Comparison of ENCODE assay signal across 9 cellular contexts in the genomic region with DNA sequence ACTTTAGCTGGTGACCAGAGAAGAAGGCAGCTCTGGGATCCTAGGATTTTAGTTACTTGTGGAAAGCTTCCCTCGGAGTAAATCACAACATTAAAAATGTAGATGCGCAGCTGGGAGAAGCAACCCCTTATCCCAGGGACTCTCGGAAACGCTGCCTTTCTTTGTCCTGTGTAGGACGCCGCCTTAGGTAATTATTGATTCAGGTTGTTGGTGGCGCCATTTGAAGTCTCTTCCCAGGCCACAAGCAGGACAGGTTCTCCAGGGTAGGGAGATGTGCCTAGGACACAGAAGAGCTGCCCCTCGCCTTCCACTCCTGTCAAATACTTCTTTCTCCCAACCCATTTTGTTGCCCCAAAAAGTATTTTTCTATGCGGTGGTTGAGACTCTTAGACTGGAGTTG. TPM values are rescaled to one million over a fixed set of nuclear protein-coding genes. Genes with fewer than 3 reads are reported as not detected.
A peak's percentile ranks its signal among the peaks of the same experiment; 100 is the strongest.
DNase-seq lines count a peak whose midpoint lies in the region; ATAC-seq, FAIRE-seq and TF ChIP-seq lines count a peak whose summit lies in the region.
"Had no signal": no experiment of that assay in that cellular context is flagged by ENCODE, and none has a peak within 500 bp of the region (broad histone marks: within the 10 kb centered on the region; RNA-seq: fewer than 3 reads in every experiment).

No MANE protein-coding gene starts in this region.

- H3K36me3 ChIP-seq in CD8-positive, alpha-beta memory T cell (ENCODE audit: insufficient read depth, low read length): peaks cover 28% of the 10 kb centered on the region
- peaks cover 0 to 32% (median 13%) of the 10 kb centered on the region in 4 experiments; a peak in 7 of 8 replicates for H3K36me3 ChIP-seq in H1 (ENCODE audit: control insufficient read depth in 2 of 4, insufficient read depth in 4 of 4, low read length in 3 of 4)
- no peaks in the 10 kb centered on the region for H3K36me3 ChIP-seq in parathyroid adenoma (ENCODE audit: control insufficient read depth, insufficient read depth, low read length)

- 0 out of 2 replicates have a peak overlapping the region, but pooled peaks have one; percentile 18 for H2BK5ac ChIP-seq in H1 (ENCODE audit: low read depth, low read length)

- H4K20me1 ChIP-seq in H1 (replicated peaks in 1 of 2; ENCODE audit: control insufficient read depth in 1 of 2, insufficient read depth in 2 of 2, low read length in 2 of 2): no peaks in the 10 kb centered on the region

- no peak overlapping the region for H4K8ac ChIP-seq in H1 (ENCODE audit: extremely low read depth, insufficient read depth, low read length)

- peak overlapping the region; percentile 81 to 99 (median 92) for H3K27ac Mint-ChIP-seq in CD8-positive, alpha-beta memory T cell

- H4K91ac ChIP-seq in H1 (replicated peaks; ENCODE audit: insufficient read length, low read length): no peak overlapping the region

- no peak overlapping the region for H2BK20ac ChIP-seq in H1 (ENCODE audit: low read length)

- H2AFZ ChIP-seq in H1 (ENCODE audit: low read length): no peak overlapping the region
- H2AFZ ChIP-seq in parathyroid adenoma: peak overlapping the region; percentile 51

- H2BK120ac ChIP-seq in H1 (replicated peaks; ENCODE audit: low read depth, low read length): no peak overlapping the region

- H3K79me2 ChIP-seq in H1 (ENCODE audit: control insufficient read depth in 1 of 2, insufficient read depth in 2 of 2, low read length in 2 of 2): 0 out of 4 replicates have a peak, but pooled peaks cover 0 to 8% of the 10 kb centered on the region in 2 experiments
- H3K79me2 ChIP-seq in parathyroid adenoma: no peaks in the 10 kb centered on the region

- POLR2A ChIA-PET in CD8-positive, alpha-beta memory T cell (lab: Charles Lee): no interaction called here
- POLR2A ChIA-PET in H1 (lab: Charles Lee; ENCODE audit: partially characterized antibody): interaction anchor here (3.3 kb wide), 1 partner anchor 10 kb away, joined by 19 read pairs; a partner anchor contains a TSS

- no peak overlapping the region for H3K23ac ChIP-seq in H1 (ENCODE audit: insufficient read length)

- H3K9me3 Mint-ChIP-seq in CD8-positive, alpha-beta memory T cell: no peaks in the 10 kb centered on the region

- no peak overlapping the region for H3K14ac ChIP-seq in H1 (ENCODE audit: insufficient read length)

- no peaks in the 10 kb centered on the region for H3K23me2 ChIP-seq in H1 (ENCODE audit: low read depth, low read length)

- H3K36me3 Mint-ChIP-seq in CD8-positive, alpha-beta memory T cell: peaks cover 0 to 70% (median 23%) of the 10 kb centered on the region in 3 donors

- no peak overlapping the region for H2AK5ac ChIP-seq in H1 (ENCODE audit: low read depth, low read length)

- FAIRE-seq in H1 (lab: Jason Lieb, UNC): no peak

- TF ChIP-seq EP300 in H1 (IDR thresholded peaks at IDR 0.05; ENCODE audit: borderline replicate concordance in 1 of 2, low read depth in 2 of 2, low read length in 2 of 2): no peak

- H2BK15ac ChIP-seq in H1 (ENCODE audit: low read length): no peak overlapping the region

- H3K79me1 ChIP-seq in H1 (ENCODE audit: low read depth, low read length): peaks cover 2% of the 10 kb centered on the region; the same call in 1 of the 2 replicates

- no peak for TF ChIP-seq CTCF in H1 (IDR thresholded peaks at IDR 0.05; ENCODE audit: control extremely low read depth in 1 of 3, insufficient read depth in 1 of 3, low read depth in 1 of 3, low read length in 3 of 3)
- TF ChIP-seq CTCF in parathyroid adenoma (IDR thresholded peaks at IDR 0.05): no peak

- H3K4me3 Mint-ChIP-seq in CD8-positive, alpha-beta memory T cell: peak overlapping the region in 2 of 7 donors; percentile 60 to 72

- no peak for TF ChIP-seq RAD21 in H1 (IDR thresholded peaks at IDR 0.05 in 1 of 2, conservative IDR thresholded peaks at IDR 0.05 in 1 of 2; ENCODE audit: low read depth in 2 of 2, low read length in 2 of 2)

- 0 out of 2 replicates have a peak overlapping the region, but pooled peaks have one; percentile 61 for H2BK12ac ChIP-seq in H1 (ENCODE audit: low read depth, low read length)

- no peak overlapping the region for H4K5ac ChIP-seq in H1 (ENCODE audit: insufficient read length, low read depth, low read length)

- peak overlapping the region; percentile 62 to 83; a peak in 3 of 4 replicates for H3K4me2 ChIP-seq in H1 (ENCODE audit: insufficient read depth in 1 of 2, low read depth in 2 of 2, low read length in 2 of 2)
- no peak overlapping the region for H3K4me2 ChIP-seq in parathyroid adenoma (ENCODE audit: low read length)

- peaks cover 32% of the 10 kb centered on the region for H3K4me1 ChIP-seq in CD8-positive, alpha-beta memory T cell (ENCODE audit: insufficient read depth, low read length)
- H3K4me1 ChIP-seq in H1 (replicated peaks in 1 of 4; ENCODE audit: control insufficient read depth in 3 of 4, insufficient read depth in 4 of 4, low read length in 3 of 4): peaks cover 8 to 18% (median 14%) of the 10 kb centered on the region in 4 experiments
- H3K4me1 ChIP-seq in parathyroid adenoma: no peaks in the 10 kb centered on the region

- no peak for DNase-seq in CD8-positive, alpha-beta memory T cell
- DNase-seq in NCI-H1092 treated with DMSO at 0.1 percent for 48 hours (lab: John Stamatoyannopoulos, UW) (peak; percentile 66), H1 (ENCODE audit: low read depth in 1 of 2, low spot score in 2 of 2) (no peak), NK-92 (lab: John Stamatoyannopoulos, UW; ENCODE audit: unreplicated experiment) (no peak)
- no peak for DNase-seq in stimulated activated CD4-positive, alpha-beta T cell treated with anti-CD3 and anti-CD28 coated beads, Interleukin-12 subunit alpha, Interleukin-12 subunit beta, amount 100 ng/mL, for 4 hours
- DNase-seq: EL had no signal

- no peak overlapping the region for H3K9ac ChIP-seq in H1 (replicated peaks in 1 of 4; ENCODE audit: extremely low read depth in 1 of 4, low read depth in 3 of 4, low read length in 3 of 4)
- no peak overlapping the region for H3K9ac ChIP-seq in parathyroid adenoma

- H3K27me3 Mint-ChIP-seq in CD8-positive, alpha-beta memory T cell: no peaks in the 10 kb centered on the region

- no peak overlapping the region for H3K18ac ChIP-seq in H1 (ENCODE audit: extremely low read depth, low read length)

- peaks cover 53 to 70% (median 62%) of the 10 kb centered on the region in 3 donors for H3K4me1 Mint-ChIP-seq in CD8-positive, alpha-beta memory T cell

- no peak overlapping the region for H3K56ac ChIP-seq in H1 (replicated peaks; ENCODE audit: insufficient read length, low read depth, low read length)

- no peaks in the 10 kb centered on the region for H3K9me3 ChIP-seq in CD8-positive, alpha-beta memory T cell (ENCODE audit: low read length)
- H3K9me3 ChIP-seq in H1 (ENCODE audit: insufficient read depth in 2 of 2, low read depth in 1 of 2, low read length in 1 of 2): no peaks in the 10 kb centered on the region
- no peaks in the 10 kb centered on the region for H3K9me3 ChIP-seq in parathyroid adenoma (ENCODE audit: control insufficient read depth, low read length)

- 84% methylated on average over 9 of the region's 9 CpGs; no CpG with 5 or more reads in 1 of the 2 experiments for WGBS in H1 (ENCODE audit: extremely low coverage in 1 of 2, insufficient coverage in 1 of 2, insufficient read length in 1 of 2, insufficient replicate concordance in 2 of 2, low coverage in 1 of 2, low lambda C conversion rate in 2 of 2, missing lambda C conversion rate in 1 of 2), 2 experiments

- ATAC-seq in HG02981 (IDR thresholded peaks at IDR 0.05; ENCODE audit: unreplicated experiment) (no peak), HG02642 (IDR thresholded peaks at IDR 0.05; ENCODE audit: poor library complexity, unreplicated experiment) (no peak)

- no peaks in the 10 kb centered on the region for H3K27me3 ChIP-seq in CD8-positive, alpha-beta memory T cell (ENCODE audit: insufficient read depth, low read length, poor library complexity, severe bottlenecking)
- H3K27me3 ChIP-seq in H1 (replicated peaks in 1 of 4; ENCODE audit: control insufficient read depth in 3 of 4, extremely low read depth in 1 of 4, insufficient read depth in 3 of 4, low read length in 3 of 4): no peaks in the 10 kb centered on the region
- no peaks in the 10 kb centered on the region for H3K27me3 ChIP-seq in parathyroid adenoma (ENCODE audit: control insufficient read depth, insufficient read depth, low read length)

- H3K4ac ChIP-seq in H1 (replicated peaks; ENCODE audit: insufficient read length, low read depth, low read length): no peak overlapping the region

- H3K4me3 ChIP-seq in CD8-positive, alpha-beta memory T cell (ENCODE audit: low read length): no peak overlapping the region
- H3K4me3 ChIP-seq in H1 (ENCODE audit: extremely low read depth in 1 of 4, insufficient read depth in 2 of 4, low read depth in 3 of 4, low read length in 4 of 4) (0 out of 8 replicates have a peak overlapping the region, but pooled peaks of 1 of the 4 experiments have one; percentile 51), parathyroid adenoma (ENCODE audit: low read depth, low read length) (no peak overlapping the region)

- TF ChIP-seq POLR2A in H1 (IDR thresholded peaks at IDR 0.05; ENCODE audit: control extremely low read depth in 1 of 2, low read depth in 2 of 2, low read length in 2 of 2): no peak

- no peak overlapping the region for H3K27ac ChIP-seq in CD8-positive, alpha-beta memory T cell (ENCODE audit: low read depth, low read length)
- 0 out of 2 replicates have a peak overlapping the region, but pooled peaks have one; percentile 3 for H3K27ac ChIP-seq in H1 (ENCODE audit: low read depth, low read length)
- peak overlapping the region; percentile 7 for H3K27ac ChIP-seq in parathyroid adenoma

- CTCF ChIA-PET in CD8-positive, alpha-beta memory T cell (lab: Charles Lee): interaction anchor here (1.3 kb wide), 1 partner anchor 13 kb away, joined by 3 read pairs; no protein-coding TSS in a partner anchor
- CTCF ChIA-PET in H1 (lab: Charles Lee; ENCODE audit: partially characterized antibody): interaction anchor here (0.7 to 2.0 kb wide), 6 partner anchors 11 to 57 kb away, joined by 3 to 8 read pairs (median 4); no protein-coding TSS in a partner anchor

RNA-seq across cellular contexts. Expression of a gene that starts 10.3 kb away (rescaled TPM):
- 10 to 100 TPM; 16.6 to 16.9 TPM for total RNA-seq in CD8-positive, alpha-beta memory T cell
- polyA plus RNA-seq in CD8-positive, alpha-beta memory T cell: 6.5 TPM
- total RNA-seq in H1 (2021; fragmentation: NEBNext Ultra II Directional; extraction: Animal tissue kit (Norgen Biotek cat#: 25700)): 23.7 and 30.9 TPM in 2 replicates
- polyA plus RNA-seq in H1 (2011; rRNA removed): 15.6 and 21.8 TPM in 2 replicates
- 17.7 TPM for polyA plus RNA-seq in H1 (2011; cell fraction: cytosol; rRNA removed)
- 45.7 TPM for polyA plus RNA-seq in H1 (2011; cell fraction: nucleus; rRNA removed)
- polyA plus RNA-seq in H1 (2012, experiment 1 of 2): 18.7 to 35.5 TPM (median 31.5 TPM) in 4 replicates
- polyA plus RNA-seq in H1 (2012, experiment 2 of 2): 20.3 TPM
- polyA plus RNA-seq in H1 (2013, experiment 1 of 2): 29.6 TPM
- polyA plus RNA-seq in H1 (2013, experiment 2 of 2): 31.0 TPM
- polyA minus RNA-seq in H1 (2011; rRNA and poly(A)+ RNA removed): 23.3 and 27.0 TPM in 2 replicates
- 21.7 TPM for polyA minus RNA-seq in H1 (2011; cell fraction: cytosol; rRNA and poly(A)+ RNA removed)
- polyA minus RNA-seq in H1 (2011; cell fraction: nucleus; rRNA and poly(A)+ RNA removed): 33.3 TPM

RNA-seq across cellular contexts. Expression of a gene that starts 27.9 kb away (rescaled TPM):
- not detected for total RNA-seq in CD8-positive, alpha-beta memory T cell
- polyA plus RNA-seq in CD8-positive, alpha-beta memory T cell: not detected
- total RNA-seq in H1 (2021; fragmentation: NEBNext Ultra II Directional; extraction: Animal tissue kit (Norgen Biotek cat#: 25700)): 0.36 TPM in 1 of 2 replicates, not detected in the other
- polyA plus RNA-seq in H1 (2011; rRNA removed): 0.08 and 0.24 TPM in 2 replicates
- 0.39 TPM for polyA plus RNA-seq in H1 (2011; cell fraction: cytosol; rRNA removed)
- 0.23 TPM for polyA plus RNA-seq in H1 (2011; cell fraction: nucleus; rRNA removed)
- 0.37 to 0.63 TPM (median 0.46 TPM) in 4 replicates for polyA plus RNA-seq in H1 (2012, experiment 1 of 2)
- 0.33 TPM for polyA plus RNA-seq in H1 (2012, experiment 2 of 2)
- polyA plus RNA-seq in H1 (2013, experiment 1 of 2): 0.34 TPM
- 0.42 TPM for polyA plus RNA-seq in H1 (2013, experiment 2 of 2)
- 0.17 TPM in 1 of 2 replicates, not detected in the other for polyA minus RNA-seq in H1 (2011; rRNA and poly(A)+ RNA removed)
- polyA minus RNA-seq in H1 (2011; cell fraction: cytosol; rRNA and poly(A)+ RNA removed): not detected
- 0.30 TPM for polyA minus RNA-seq in H1 (2011; cell fraction: nucleus; rRNA and poly(A)+ RNA removed)
